Comparison of ENCODE assay signal across 15 cellular contexts in genomic region chr1:238861342-238861741, GRCh38.
"Had no signal": no experiment of that assay in that cellular context is flagged by ENCODE, and none has a peak within 500 bp of the region (broad histone marks: within the 10 kb centered on the region; RNA-seq: fewer than 3 reads in every experiment).

No MANE protein-coding gene starts in this region.

- H3K9me3 ChIP-seq: adrenal gland, gastroesophageal sphincter, thyroid gland had no signal

- H3K4me3 ChIP-seq: adrenal gland, cardiac muscle cell, dorsolateral prefrontal cortex, gastroesophageal sphincter, heart right ventricle, lung, thyroid gland had no signal

- H3K27ac ChIP-seq: adrenal gland, cardiac muscle cell, dorsolateral prefrontal cortex, gastroesophageal sphincter, heart right ventricle, thyroid gland, WERI-Rb-1 had no signal

- DNase-seq: activated CD4-positive, alpha-beta memory T cell treated with anti-CD3 and anti-CD28 coated beads, Interleukin-2, amount 10 ng/mL, durations not matched to agents 7 days and 5 days; activated CD4-positive, alpha-beta T cell treated with anti-CD3 and anti-CD28 coated beads for 4 hours; activated naive CD4-positive, alpha-beta T cell treated with anti-CD3 and anti-CD28 coated beads, Interleukin-2, amount 50 U/mL, for 16 hours; activated T-cell treated with anti-CD3 and anti-CD28 coated beads, Interleukin-2, amount 50 U/mL, for 24 hours; adrenal gland; dorsolateral prefrontal cortex; heart right ventricle; midbrain; WERI-Rb-1 had no signal

- H3K27me3 Mint-ChIP-seq: activated CD4-positive, alpha-beta memory T cell treated with anti-CD3 and anti-CD28 coated beads, Interleukin-2, amount 10 ng/mL, durations not matched to agents 7 days and 5 days; activated T-cell treated with anti-CD3 and anti-CD28 coated beads, Interleukin-2, amount 50 U/mL, for 24 hours had no signal

- H3K36me3 ChIP-seq: adrenal gland, cardiac muscle cell, gastroesophageal sphincter, heart right ventricle, thyroid gland, WERI-Rb-1 had no signal

- ATAC-seq: heart right ventricle, sciatic nerve had no signal

- H3K4me3 Mint-ChIP-seq: activated CD4-positive, alpha-beta memory T cell treated with anti-CD3 and anti-CD28 coated beads, Interleukin-2, amount 10 ng/mL, durations not matched to agents 7 days and 5 days; activated T-cell treated with anti-CD3 and anti-CD28 coated beads, Interleukin-2, amount 50 U/mL, for 24 hours; neural crest cell had no signal

- H3K27ac Mint-ChIP-seq: activated CD4-positive, alpha-beta memory T cell treated with anti-CD3 and anti-CD28 coated beads, Interleukin-2, amount 10 ng/mL, durations not matched to agents 7 days and 5 days; activated T-cell treated with anti-CD3 and anti-CD28 coated beads, Interleukin-2, amount 50 U/mL, for 24 hours had no signal

- H3K4me1 ChIP-seq: adrenal gland, gastroesophageal sphincter, heart right ventricle, thyroid gland had no signal

- H3K9me3 Mint-ChIP-seq: neural crest cell had no signal

- H3K4me1 Mint-ChIP-seq: activated CD4-positive, alpha-beta memory T cell treated with anti-CD3 and anti-CD28 coated beads, Interleukin-2, amount 10 ng/mL, durations not matched to agents 7 days and 5 days; neural crest cell had no signal

- H3K27me3 ChIP-seq: adrenal gland, cardiac muscle cell, dorsolateral prefrontal cortex, gastroesophageal sphincter, heart right ventricle, thyroid gland had no signal
